9 cellular contexts compared by ENCODE assay signal in the genomic region with DNA sequence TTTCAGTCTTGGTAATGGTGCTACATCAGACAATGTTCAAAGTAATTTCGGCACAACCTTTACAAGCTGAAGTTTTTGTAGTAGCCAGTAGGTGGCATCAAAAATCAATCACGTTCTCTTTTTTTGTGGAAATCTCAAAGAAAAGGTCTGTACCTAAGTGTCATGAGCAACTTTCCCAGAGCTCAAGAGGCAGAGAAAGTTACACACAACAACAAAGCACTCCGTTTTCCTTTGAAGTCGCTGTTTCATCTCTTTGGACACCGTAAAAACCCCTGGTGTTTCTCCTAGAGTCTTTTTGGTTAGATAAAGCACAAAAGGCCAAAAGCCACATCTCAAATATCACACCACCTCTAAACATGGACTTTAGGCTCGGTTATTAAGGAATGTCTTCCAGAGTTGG.
DNase-seq lines count a peak whose midpoint lies in the region; ATAC-seq and TF ChIP-seq lines count a peak whose summit lies in the region.
"Had no signal": no experiment of that assay in that cellular context is flagged by ENCODE, and none has a peak within 500 bp of the region (broad histone marks: within the 10 kb centered on the region; RNA-seq: fewer than 3 reads in every experiment).

No MANE protein-coding gene starts in this region.

- intact Hi-C loops in activated naive CD4-positive, alpha-beta T cell treated with anti-CD3 and anti-CD28 coated beads for 36 hours (cut with micrococcal nuclease), result loop anchor here (1.0 kb wide), 2 partner anchors 110 to 367 kb away; no protein-coding TSS in a partner anchor

- peak; percentile 85 for ATAC-seq in GM21717 (IDR thresholded peaks at IDR 0.05; ENCODE audit: unreplicated experiment)

- DNase-seq in NCI-H524 (lab: John Stamatoyannopoulos, UW) (peak; percentile 22 to 56), NCI-H524 treated with DMSO at 0.1 percent for 48 hours (lab: John Stamatoyannopoulos, UW) (no peak), KG1 (lab: John Stamatoyannopoulos, UW) (peak; percentile 10), RPMI8226 (peak; percentile 28), fibroblast of villous mesenchyme (ENCODE audit: low read depth) (peak; percentile 23), skeletal muscle cell (ENCODE audit: low read depth) (peak; percentile 0)
- DNase-seq in activated naive CD4-positive, alpha-beta T cell treated with anti-CD3 and anti-CD28 coated beads for 36 hours, result no peak

- H3K4me3 ChIP-seq in fibroblast of villous mesenchyme (ENCODE audit: low read depth, low read length) (no peak overlapping the region), skeletal muscle cell (ENCODE audit: low read depth, low read length) (no peak overlapping the region)

- no peaks in the 10 kb centered on the region for H3K36me3 Mint-ChIP-seq in activated naive CD4-positive, alpha-beta T cell treated with anti-CD3 and anti-CD28 coated beads for 36 hours (ENCODE audit: low read depth)

- H3K27me3 Mint-ChIP-seq in activated naive CD4-positive, alpha-beta T cell treated with anti-CD3 and anti-CD28 coated beads for 36 hours (ENCODE audit: low read depth), result no peaks in the 10 kb centered on the region
- H3K27me3 Mint-ChIP-seq: central memory CD8-positive, alpha-beta T cell had no signal

- peaks cover 2% of the 10 kb centered on the region for H3K9me3 Mint-ChIP-seq in activated naive CD4-positive, alpha-beta T cell treated with anti-CD3 and anti-CD28 coated beads for 36 hours

- no peaks in the 10 kb centered on the region for H3K4me1 Mint-ChIP-seq in activated naive CD4-positive, alpha-beta T cell treated with anti-CD3 and anti-CD28 coated beads for 36 hours (ENCODE audit: low read depth)
- H3K4me1 Mint-ChIP-seq: central memory CD8-positive, alpha-beta T cell had no signal

- CTCF ChIA-PET in activated naive CD4-positive, alpha-beta T cell treated with anti-CD3 and anti-CD28 coated beads for 36 hours (lab: Charles Lee), result interaction anchor here (0.6 to 3.8 kb wide), 16 partner anchors 8 to 491 kb away, joined by 3 to 23 read pairs (median 4); no protein-coding TSS in a partner anchor

- no peak overlapping the region for H3K27ac Mint-ChIP-seq in activated naive CD4-positive, alpha-beta T cell treated with anti-CD3 and anti-CD28 coated beads for 36 hours

- H3K4me3 Mint-ChIP-seq in activated naive CD4-positive, alpha-beta T cell treated with anti-CD3 and anti-CD28 coated beads for 36 hours, result no peak overlapping the region
- H3K4me3 Mint-ChIP-seq: central memory CD8-positive, alpha-beta T cell had no signal

- peak; percentile 58 for TF ChIP-seq CTCF in fibroblast of villous mesenchyme (IDR thresholded peaks at IDR 0.05; ENCODE audit: insufficient read depth, low read depth, low read length)

Comparison
In these comparisons a context has a peak if more than half of its experiments do, and no peak if none do; other contexts are left out.
1. DNase-seq: peak in NCI-H524 (2 of 2), KG1 (single experiment), RPMI8226 (single experiment), fibroblast of villous mesenchyme (single experiment) and skeletal muscle cell (single experiment); none in NCI-H524 treated with DMSO at 0.1 percent for 48 hours (single experiment) and activated naive CD4-positive, alpha-beta T cell treated with anti-CD3 and anti-CD28 coated beads for 36 hours (single experiment).